1 cellular context compared by ENCODE assay signal in genomic region chr19:45092747-45093678, GRCh38.
TF ChIP-seq lines count a peak whose summit lies in the region.

Gene PPP1R37 (plus strand): TSS chr19:45093179. CDS start chr19:45093326, 147 bp downstream.

TF ChIP-seq in HepG2, 621 proteins besides CTCF, POLR2A, EP300 and RAD21 (continued from another document):
- TF ChIP-seq MLXIP (CRISPR knock-in tag; IDR thresholded peaks at IDR 0.05; ENCODE audit: borderline replicate concordance) (no peak), ZNF10 (CRISPR knock-in tag; IDR thresholded peaks at IDR 0.05; ENCODE audit: borderline replicate concordance, low read depth) (no peak), TRIM24 (CRISPR knock-in tag; IDR thresholded peaks at IDR 0.05) (no peak), TGIF2 (CRISPR knock-in tag; IDR thresholded peaks at IDR 0.05) (peak; percentile 76; the same call in 1 of the 2 replicates), ZNF816 (CRISPR knock-in tag; IDR thresholded peaks at IDR 0.05; ENCODE audit: borderline replicate concordance) (no peak; the same call in 1 of the 2 replicates), CCDC6 (CRISPR knock-in tag; IDR thresholded peaks at IDR 0.05) (no peak; the same call in 1 of the 2 replicates), ZSCAN29 (CRISPR knock-in tag; conservative IDR thresholded peaks at IDR 0.05) (no peak; the same call in 1 of the 2 replicates), ATF5 (CRISPR knock-in tag; IDR thresholded peaks at IDR 0.05; ENCODE audit: low read depth) (no peak), ARHGAP35 (CRISPR knock-in tag; IDR thresholded peaks at IDR 0.05; ENCODE audit: borderline replicate concordance) (no peak; the same call in 1 of the 2 replicates), AFF4 (CRISPR knock-in tag; IDR thresholded peaks at IDR 0.05) (no peak), ZFX (CRISPR knock-in tag; IDR thresholded peaks at IDR 0.05; ENCODE audit: low read depth) (peak; percentile 70), NR2F1 (CRISPR knock-in tag; IDR thresholded peaks at IDR 0.05) (peak in 1 of 2 experiments; percentile 42; a peak in 1 of 4 replicates), ZNF451 (CRISPR knock-in tag; IDR thresholded peaks at IDR 0.05) (peak; percentile 61; the same call in 1 of the 2 replicates), HES4 (CRISPR knock-in tag; IDR thresholded peaks at IDR 0.05; ENCODE audit: borderline replicate concordance) (no peak), PTBP1 (IDR thresholded peaks at IDR 0.05; ENCODE audit: low read depth, low read length, poor library complexity, severe bottlenecking) (no peak), BRD4 (CRISPR knock-in tag; IDR thresholded peaks at IDR 0.05) (no peak), BCL6 (CRISPR knock-in tag; IDR thresholded peaks at IDR 0.05) (peak; percentile 16; the same call in 1 of the 2 replicates), HINFP (CRISPR knock-in tag; IDR thresholded peaks at IDR 0.05; ENCODE audit: low read depth) (no peak; the same call in 1 of the 2 replicates), ZNF709 (CRISPR knock-in tag; IDR thresholded peaks at IDR 0.05) (no peak), SKIL (CRISPR knock-in tag; IDR thresholded peaks at IDR 0.05; ENCODE audit: borderline replicate concordance) (peak; percentile 54; the same call in 1 of the 2 replicates), ZSCAN25 (CRISPR knock-in tag; IDR thresholded peaks at IDR 0.05) (no peak), GRHL1 (CRISPR knock-in tag; conservative IDR thresholded peaks at IDR 0.05) (no peak), ZBTB34 (CRISPR knock-in tag; IDR thresholded peaks at IDR 0.05) (no peak), AGO2 (optimal IDR thresholded peaks at IDR 0.05; ENCODE audit: low read depth, low read length) (peak; percentile 95), THAP11 (CRISPR knock-in tag; IDR thresholded peaks at IDR 0.05) (peak; percentile 93), ZNF720 (CRISPR knock-in tag; IDR thresholded peaks at IDR 0.05) (no peak)
